In genomic region chr19:39631178-39631577, GRCh38 we compare ENCODE assay signal across 1 cellular context.
TF ChIP-seq lines count a peak whose summit lies in the region.

No MANE protein-coding gene starts in this region.

TF ChIP-seq in K562, 482 proteins besides CTCF, POLR2A, EP300 and RAD21 (continued from another document):
- TF ChIP-seq, protein P1, sequence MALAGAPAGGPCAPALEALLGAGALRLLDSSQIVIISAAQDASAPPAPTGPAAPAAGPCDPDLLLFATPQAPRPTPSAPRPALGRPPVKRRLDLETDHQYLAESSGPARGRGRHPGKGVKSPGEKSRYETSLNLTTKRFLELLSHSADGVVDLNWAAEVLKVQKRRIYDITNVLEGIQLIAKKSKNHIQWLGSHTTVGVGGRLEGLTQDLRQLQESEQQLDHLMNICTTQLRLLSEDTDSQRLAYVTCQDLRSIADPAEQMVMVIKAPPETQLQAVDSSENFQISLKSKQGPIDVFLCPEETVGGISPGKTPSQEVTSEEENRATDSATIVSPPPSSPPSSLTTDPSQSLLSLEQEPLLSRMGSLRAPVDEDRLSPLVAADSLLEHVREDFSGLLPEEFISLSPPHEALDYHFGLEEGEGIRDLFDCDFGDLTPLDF (CRISPR knock-in tag; IDR thresholded peaks at IDR 0.05): no peak
